23 cellular contexts compared by ENCODE assay signal in genomic region chr5:29930316-29930715, GRCh38.
"Had no signal": no experiment of that assay in that cellular context is flagged by ENCODE, and none has a peak within 500 bp of the region (broad histone marks: within the 10 kb centered on the region; RNA-seq: fewer than 3 reads in every experiment).

No MANE protein-coding gene starts in this region.

- H3K4me3 ChIP-seq: left lung, lung, neural progenitor cell, upper lobe of right lung had no signal

- H3K27me3 Mint-ChIP-seq: activated T-cell treated with anti-CD3 and anti-CD28 coated beads, Interleukin-2, amount 50 U/mL, for 24 hours; activated T-helper 17 cell treated with anti-CD3 and anti-CD28 coated beads, Interleukin-2, amount 50 U/mL, for 72 hours; dendritic cell treated with granulocyte-macrophage colony-stimulating factor and Interleukin-4, amounts not matched to agents 40 ng/mL and 50 ng/mL, for 4 days; naive thymus-derived CD8-positive, alpha-beta T cell; progenitor cell of endocrine pancreas had no signal

- DNase-seq: activated CD4-positive, alpha-beta T cell treated with anti-CD3 and anti-CD28 coated beads for 1 hour; activated CD8-positive, alpha-beta memory T cell treated with anti-CD3 and anti-CD28 coated beads for 24 hours; activated CD8-positive, alpha-beta memory T cell treated with anti-CD3 and anti-CD28 coated beads, Interleukin-2, amount 50 U/mL, for 4 hours; activated T-cell treated with anti-CD3 and anti-CD28 coated beads, Interleukin-2, amount 50 U/mL, for 24 hours; aorta; effector CD4-positive, alpha-beta T cell; immature natural killer cell; kidney glomerular epithelial cell; left lung; naive thymus-derived CD8-positive, alpha-beta T cell; retina; stimulated activated CD4-positive, alpha-beta T cell treated with anti-CD3 and anti-CD28 coated beads, Interleukin-4, amount 100 ng/mL, for 4 hours; stimulated activated naive CD8-positive, alpha-beta T cell treated with anti-CD3 and anti-CD28 coated beads, Interleukin-15, Interleukin-2, amounts not matched to agents 100 U/mL and 50 U/mL, for 24 hours; upper lobe of right lung had no signal

- H3K9ac ChIP-seq: neural progenitor cell had no signal

- H2AFZ ChIP-seq: neural progenitor cell had no signal

- H3K27me3 ChIP-seq: left lung, neural progenitor cell, upper lobe of right lung had no signal

- H3K36me3 Mint-ChIP-seq: activated naive CD4-positive, alpha-beta T cell treated with anti-CD3 and anti-CD28 coated beads, Interleukin-2, amount 50 U/mL, for 72 hours; brain; immature natural killer cell; mesothelial cell of epicardium; naive thymus-derived CD8-positive, alpha-beta T cell; neural progenitor cell had no signal

- FAIRE-seq: endometrium had no signal

- H3K9me3 ChIP-seq: left lung, upper lobe of right lung had no signal

- H3K9me3 Mint-ChIP-seq: brain, mesothelial cell of epicardium, neural progenitor cell had no signal

- H3K4me3 Mint-ChIP-seq: activated T-cell treated with anti-CD3 and anti-CD28 coated beads, Interleukin-2, amount 50 U/mL, for 24 hours; activated T-helper 17 cell treated with anti-CD3 and anti-CD28 coated beads, Interleukin-2, amount 50 U/mL, for 72 hours; brain; dendritic cell treated with granulocyte-macrophage colony-stimulating factor and Interleukin-4, amounts not matched to agents 40 ng/mL and 50 ng/mL, for 4 days; immature natural killer cell; mesothelial cell of epicardium; naive thymus-derived CD8-positive, alpha-beta T cell; neural progenitor cell had no signal

- H3K27ac ChIP-seq: left lung, neural progenitor cell, upper lobe of right lung had no signal

- H3K4me1 ChIP-seq: left lung, neural progenitor cell, upper lobe of right lung had no signal

- H3K4me1 Mint-ChIP-seq: activated T-helper 17 cell treated with anti-CD3 and anti-CD28 coated beads, Interleukin-2, amount 50 U/mL, for 72 hours; brain; immature natural killer cell; mesothelial cell of epicardium; naive thymus-derived CD8-positive, alpha-beta T cell; neural progenitor cell had no signal

- H3K36me3 ChIP-seq: left lung, neural progenitor cell, upper lobe of right lung had no signal

- H3K27ac Mint-ChIP-seq: activated naive CD4-positive, alpha-beta T cell treated with anti-CD3 and anti-CD28 coated beads, Interleukin-2, amount 50 U/mL, for 72 hours; activated T-cell treated with anti-CD3 and anti-CD28 coated beads, Interleukin-2, amount 50 U/mL, for 24 hours; activated T-helper 17 cell treated with anti-CD3 and anti-CD28 coated beads, Interleukin-2, amount 50 U/mL, for 72 hours; brain; dendritic cell treated with granulocyte-macrophage colony-stimulating factor and Interleukin-4, amounts not matched to agents 40 ng/mL and 50 ng/mL, for 4 days; immature natural killer cell; mesothelial cell of epicardium; naive thymus-derived CD8-positive, alpha-beta T cell; neural progenitor cell; progenitor cell of endocrine pancreas had no signal

- ATAC-seq: activated naive CD4-positive, alpha-beta T cell treated with anti-CD3 and anti-CD28 coated beads, Interleukin-2, amount 50 U/mL, for 72 hours; activated T-helper 17 cell treated with anti-CD3 and anti-CD28 coated beads, Interleukin-2, amount 50 U/mL, for 72 hours; left lung; naive thymus-derived CD8-positive, alpha-beta T cell; stimulated activated naive CD8-positive, alpha-beta T cell treated with anti-CD3 and anti-CD28 coated beads, Interleukin-15, Interleukin-2, amounts not matched to agents 100 U/mL and 50 U/mL, for 24 hours; upper lobe of right lung had no signal

- H3K4me2 ChIP-seq: neural progenitor cell had no signal
